ENCODE assay signal across 11 cellular contexts in genomic region chr6:82227770-82228169, GRCh38. TPM values are rescaled to one million over a fixed set of nuclear protein-coding genes. Genes with fewer than 3 reads are reported as not detected.
DNase-seq lines count a peak whose midpoint lies in the region; ATAC-seq and TF ChIP-seq lines count a peak whose summit lies in the region.
"Had no signal": no experiment of that assay in that cellular context is flagged by ENCODE, and none has a peak within 500 bp of the region (broad histone marks: within the 10 kb centered on the region; RNA-seq: fewer than 3 reads in every experiment).

No MANE protein-coding gene starts in this region.

- H3K9me3 ChIP-seq in T-helper 17 cell (ENCODE audit: control insufficient read depth, low read length, poor library complexity, severe bottlenecking) (no peaks in the 10 kb centered on the region), lower lobe of right lung (no peaks in the 10 kb centered on the region), mesenchymal stem cell (ENCODE audit: control insufficient read depth, low read length) (no peaks in the 10 kb centered on the region), psoas muscle (no peaks in the 10 kb centered on the region)
- H3K9me3 ChIP-seq: heart right ventricle, stomach had no signal

- H3K4me3 ChIP-seq in lower lobe of right lung (no peak overlapping the region), mesenchymal stem cell (ENCODE audit: insufficient read depth in 1 of 2, low read depth in 1 of 2, low read length in 2 of 2) (no peak overlapping the region), psoas muscle (no peak overlapping the region)
- H3K4me3 ChIP-seq: heart right ventricle, stomach had no signal

- TF ChIP-seq CTCF in lower lobe of right lung (IDR thresholded peaks at IDR 0.05) (no peak), psoas muscle (IDR thresholded peaks at IDR 0.05) (no peak), glutamatergic neuron (IDR thresholded peaks at IDR 0.05; ENCODE audit: partially characterized antibody, unreplicated experiment) (no peak)

- H3K36me3 ChIP-seq in lower lobe of right lung: peaks cover 76% of the 10 kb centered on the region
- H3K36me3 ChIP-seq in mesenchymal stem cell (ENCODE audit: control insufficient read depth in 1 of 2, insufficient read depth in 2 of 2, low read depth in 1 of 2, low read length in 2 of 2): peaks cover 10 to 87% of the 10 kb centered on the region in 2 experiments
- H3K36me3 ChIP-seq in psoas muscle (ENCODE audit: insufficient read depth in 1 of 2, low read depth in 1 of 2): peaks cover 0 to 90% of the 10 kb centered on the region in 2 donors

- no peak overlapping the region for H3K4ac ChIP-seq in mesenchymal stem cell (ENCODE audit: low read depth in 1 of 2, low read length in 2 of 2)

- H3K36me3 Mint-ChIP-seq in T-helper 17 cell (ENCODE audit: low read depth) (peaks cover 6% of the 10 kb centered on the region), glutamatergic neuron (ENCODE audit: unreplicated experiment) (no peaks in the 10 kb centered on the region)

- DNase-seq in T-helper 17 cell (no peak), lower lobe of right lung (no peak), mesenchymal stem cell (no peak), psoas muscle (no peak), glutamatergic neuron (no peak)
- DNase-seq: heart right ventricle, stomach had no signal

- H3K4me1 ChIP-seq in lower lobe of right lung (peaks cover 3% of the 10 kb centered on the region), mesenchymal stem cell (ENCODE audit: control insufficient read depth, insufficient read depth, low read depth, low read length) (no peaks in the 10 kb centered on the region), psoas muscle (no peaks in the 10 kb centered on the region)

- ATAC-seq in GM18520 (IDR thresholded peaks at IDR 0.05; ENCODE audit: unreplicated experiment): peak; percentile 82
- ATAC-seq in GM21390 (IDR thresholded peaks at IDR 0.05; ENCODE audit: unreplicated experiment): peak; percentile 94
- peak; percentile 99 for ATAC-seq in HG03103 (IDR thresholded peaks at IDR 0.05; ENCODE audit: low read depth, unreplicated experiment)
- no peak for ATAC-seq in T-helper 17 cell
- ATAC-seq in lower lobe of right lung: no peak
- ATAC-seq in psoas muscle: no peak
- ATAC-seq: heart right ventricle, Right ventricle myocardium inferior had no signal

- no peak overlapping the region for H3K4me2 ChIP-seq in mesenchymal stem cell (ENCODE audit: low read length, poor library complexity, severe bottlenecking)

- no peak overlapping the region for H2BK120ac ChIP-seq in mesenchymal stem cell (ENCODE audit: low read depth, low read length)

- no peak overlapping the region for H2BK12ac ChIP-seq in mesenchymal stem cell (ENCODE audit: low read length in 2 of 2)

- no peak overlapping the region for H2BK15ac ChIP-seq in mesenchymal stem cell (ENCODE audit: low read depth, poor library complexity, severe bottlenecking)

- no peak overlapping the region for H3K27ac ChIP-seq in lower lobe of right lung
- H3K27ac ChIP-seq in mesenchymal stem cell (ENCODE audit: low read length, poor library complexity, severe bottlenecking): no peak overlapping the region
- H3K27ac ChIP-seq in psoas muscle: no peak overlapping the region
- H3K27ac ChIP-seq: heart right ventricle, stomach had no signal

- no peak overlapping the region for H3K4me3 Mint-ChIP-seq in T-helper 17 cell
- H3K4me3 Mint-ChIP-seq in glutamatergic neuron (ENCODE audit: unreplicated experiment): no peak overlapping the region

- H3K27me3 ChIP-seq in lower lobe of right lung (ENCODE audit: low read depth) (no peaks in the 10 kb centered on the region), mesenchymal stem cell (ENCODE audit: control insufficient read depth in 1 of 2, insufficient read depth in 1 of 2, low read length in 2 of 2) (no peaks in the 10 kb centered on the region), psoas muscle (ENCODE audit: insufficient read depth in 3 of 3, low read length in 2 of 3) (no peaks in the 10 kb centered on the region)
- H3K27me3 ChIP-seq: heart right ventricle, stomach had no signal

- H2AFZ ChIP-seq in mesenchymal stem cell (ENCODE audit: low read depth, low read length): no peak overlapping the region

- H3K79me1 ChIP-seq in mesenchymal stem cell (replicated peaks; ENCODE audit: low read length, poor library complexity, severe bottlenecking): peaks cover 11% of the 10 kb centered on the region

- H3K27ac Mint-ChIP-seq in T-helper 17 cell (peak overlapping the region; percentile 37), glutamatergic neuron (ENCODE audit: unreplicated experiment) (no peak overlapping the region)

- H2AK5ac ChIP-seq in mesenchymal stem cell (ENCODE audit: low read length, severe bottlenecking): no peak overlapping the region

- WGBS in mesenchymal stem cell: no CpG with 5 or more reads among the region's 1 CpG
- WGBS in psoas muscle, 3 donors: 99 to 100% (median 100%) methylated on average over 1 of the region's 1 CpG

- H3K9me3 Mint-ChIP-seq in glutamatergic neuron (ENCODE audit: unreplicated experiment): no peaks in the 10 kb centered on the region

- H3K9ac ChIP-seq in mesenchymal stem cell (ENCODE audit: low read length): no peak overlapping the region

- no peak overlapping the region for H4K91ac ChIP-seq in mesenchymal stem cell (ENCODE audit: low read length)

- H3K4me1 Mint-ChIP-seq in T-helper 17 cell (peaks cover 10% of the 10 kb centered on the region), glutamatergic neuron (ENCODE audit: low read depth, unreplicated experiment) (no peaks in the 10 kb centered on the region)

- no peak overlapping the region for H3K23ac ChIP-seq in mesenchymal stem cell (ENCODE audit: low read length in 2 of 2)

- H3K18ac ChIP-seq in mesenchymal stem cell (ENCODE audit: low read depth in 1 of 2, low read length in 2 of 2): no peak overlapping the region

- H4K8ac ChIP-seq in mesenchymal stem cell (ENCODE audit: low read length): no peak overlapping the region

- no peak overlapping the region for H2BK5ac ChIP-seq in mesenchymal stem cell (ENCODE audit: low read depth, low read length, poor library complexity, severe bottlenecking)

- intact Hi-C loops in lower lobe of right lung (cut with DNase I) (no loop called here), psoas muscle (cut with DNase I) (loop anchor here in 1 of 2 donors (5.0 kb wide), 1 partner anchor 35 kb away; no protein-coding TSS in a partner anchor)

- H3K27me3 Mint-ChIP-seq in T-helper 17 cell (no peaks in the 10 kb centered on the region), glutamatergic neuron (ENCODE audit: unreplicated experiment) (no peaks in the 10 kb centered on the region)

- no peak overlapping the region for H3K14ac ChIP-seq in mesenchymal stem cell (ENCODE audit: low read length in 2 of 2)

RNA-seq across cellular contexts. Expression of gene IBTK, which starts 19.8 kb away (rescaled TPM):
- total RNA-seq in T-helper 17 cell: 10 to 100 TPM; 20.3 to 22.2 TPM
- total RNA-seq in lower lobe of right lung: 27.4 TPM
- polyA plus RNA-seq in mesenchymal stem cell (2013, experiment 1 of 2): 19.3 TPM
- 20.0 TPM for polyA plus RNA-seq in mesenchymal stem cell (2013, experiment 2 of 2)
- total RNA-seq in psoas muscle: 10 to 100 TPM; 28.1 to 42.8 (median 31.8) TPM
- polyA plus RNA-seq in psoas muscle: 10 to 100 TPM; 23.8 to 35.3 (median 29.3) TPM
- 36.1 TPM for total RNA-seq in glutamatergic neuron (ENCODE audit: unreplicated experiment)

Comparison
In these comparisons a context has a peak if more than half of its experiments do, and no peak if none do; other contexts are left out.
1. ATAC-seq: peak in GM18520 (single experiment), GM21390 (single experiment) and HG03103 (single experiment); none in T-helper 17 cell (single experiment), lower lobe of right lung (0 of 2) and psoas muscle (0 of 4).